Comparison of ENCODE assay signal across 8 cellular contexts in the genomic region with DNA sequence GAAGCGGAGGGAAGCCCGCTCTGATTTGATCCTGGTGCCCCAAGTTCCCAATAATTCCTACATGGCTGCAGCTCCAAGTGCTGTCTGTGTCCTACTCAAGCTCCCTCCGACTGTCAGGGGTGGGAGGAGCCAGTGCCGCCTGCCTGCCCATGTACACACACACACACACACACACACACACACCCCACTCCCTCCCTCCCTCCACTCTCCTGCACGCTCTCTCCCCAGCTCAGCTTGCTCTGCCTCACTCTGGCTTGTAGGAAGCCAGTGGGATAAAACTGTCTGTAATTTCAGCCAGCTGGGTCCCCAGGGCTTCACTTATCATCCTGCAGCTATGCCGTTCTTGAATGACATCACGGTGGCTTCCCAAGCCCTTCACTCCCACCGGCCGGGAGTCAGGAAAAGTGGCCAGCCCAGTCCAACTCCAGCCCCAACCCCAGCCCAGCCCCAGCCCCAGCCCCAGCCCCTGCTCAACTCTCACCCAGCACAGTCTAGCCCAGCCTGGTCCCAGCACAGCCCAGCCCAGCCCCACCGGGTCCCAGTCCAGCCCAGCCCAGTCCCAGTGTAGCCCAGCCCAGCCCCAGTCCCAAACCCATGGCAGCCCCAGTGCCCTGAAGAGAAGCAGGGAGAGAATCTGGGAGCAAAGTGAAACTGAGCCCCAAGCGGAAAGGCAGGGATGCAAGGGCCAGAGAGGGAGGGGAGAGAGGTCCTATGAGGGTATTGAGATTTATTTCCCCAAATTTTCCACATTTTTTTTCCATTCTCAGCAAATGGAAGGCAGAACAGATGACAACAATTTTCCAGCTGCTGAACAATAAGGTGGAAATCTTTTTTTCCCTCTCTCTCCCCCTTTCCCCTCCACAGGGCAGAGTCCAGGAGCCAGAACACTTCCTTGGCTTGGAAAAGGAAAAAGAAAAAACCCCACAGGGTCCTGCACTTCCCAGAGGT.
DNase-seq lines count a peak whose midpoint lies in the region; ATAC-seq, FAIRE-seq and TF ChIP-seq lines count a peak whose summit lies in the region.

No MANE protein-coding gene starts in this region.

- H3K4me1 ChIP-seq in HCT116 (ENCODE audit: control insufficient read depth in 1 of 2, insufficient read depth in 2 of 2, low read length in 2 of 2): peaks cover 0 to 2% of the 10 kb centered on the region in 2 experiments; a peak in 3 of 4 replicates
- peaks cover 16% of the 10 kb centered on the region for H3K4me1 ChIP-seq in astrocyte (ENCODE audit: insufficient read depth, low read length)

- H3K27me3 Mint-ChIP-seq in astrocyte (ENCODE audit: low read depth, unreplicated experiment): peaks cover 4% of the 10 kb centered on the region

- DNase-seq in HCT116 (ENCODE audit: low read depth, low spot score) (no peak), astrocyte (ENCODE audit: low read depth) (peak; percentile 78), inferior parietal cortex (ENCODE audit: extremely low spot score) (peak; percentile 20)
- DNase-seq in activated CD4-positive, alpha-beta T cell treated with anti-CD3 and anti-CD28 coated beads, Interleukin-2, amount 50 U/mL, for 48 hours: no peak

- RAD21 ChIA-PET in HCT116 (lab: Charles Lee; ENCODE audit: low non-redundant PET in 1 of 2, low total read pairs in 2 of 2, uncharacterized antibody in 2 of 2, unreplicated experiment in 2 of 2): no interaction called here

- POLR2A ChIA-PET in HCT116 (lab: Charles Lee): no interaction called here

- ATAC-seq in HCT116 (peak; percentile 64), HG02759 (IDR thresholded peaks at IDR 0.05; ENCODE audit: unreplicated experiment) (no peak), HG03571 (IDR thresholded peaks at IDR 0.05; ENCODE audit: unreplicated experiment) (no peak), HG02870 (IDR thresholded peaks at IDR 0.05; ENCODE audit: unreplicated experiment) (no peak)

- no peaks in the 10 kb centered on the region for H4K20me1 ChIP-seq in HCT116 (ENCODE audit: insufficient read depth)
- H4K20me1 ChIP-seq in astrocyte (ENCODE audit: insufficient read depth, low read length): peaks cover 95% of the 10 kb centered on the region

- no peak for TF ChIP-seq POLR2A in HCT116 (IDR thresholded peaks at IDR 0.05; ENCODE audit: borderline replicate concordance, extremely low read depth, insufficient read depth, insufficient read length)

- H3K27ac ChIP-seq in HCT116 (ENCODE audit: low read depth, low read length) (no peak overlapping the region), astrocyte (ENCODE audit: low read depth, low read length) (peak overlapping the region; percentile 86), skin epidermis (peak overlapping the region in 17 of 21 experiments; percentile 21 to 83 (median 66))

- peaks cover 36% of the 10 kb centered on the region for H3K36me3 Mint-ChIP-seq in astrocyte (ENCODE audit: low read depth, unreplicated experiment)

- H3K27me3 ChIP-seq in HCT116 (ENCODE audit: insufficient read depth, low read length) (no peaks in the 10 kb centered on the region), astrocyte (ENCODE audit: insufficient read depth, low read length) (no peaks in the 10 kb centered on the region)

- H3K9ac ChIP-seq in HCT116 (ENCODE audit: low read length): no peak overlapping the region
- H3K9ac ChIP-seq in astrocyte (ENCODE audit: low read length): peak overlapping the region; percentile 66

- no peaks in the 10 kb centered on the region for H3K9me3 Mint-ChIP-seq in astrocyte (ENCODE audit: unreplicated experiment)

- BruUV-seq in HCT116 (replicated peaks; lab: Mats Ljungman, UMichigan): no TSS peak

- H3K27ac Mint-ChIP-seq in astrocyte (ENCODE audit: unreplicated experiment): peak overlapping the region; percentile 69

- no peak overlapping the region for H3K4me3 Mint-ChIP-seq in astrocyte (ENCODE audit: unreplicated experiment)

- H3K4me3 ChIP-seq in HCT116 (replicated peaks in 1 of 2; ENCODE audit: low read depth in 1 of 2, low read length in 2 of 2) (no peak overlapping the region), astrocyte (ENCODE audit: insufficient read depth, low read depth, low read length) (no peak overlapping the region), skin epidermis (no peak overlapping the region)

- H3K36me3 ChIP-seq in HCT116 (ENCODE audit: control insufficient read depth in 1 of 2, insufficient read depth in 2 of 2, low read length in 2 of 2) (no peaks in the 10 kb centered on the region), astrocyte (ENCODE audit: insufficient read depth, low read length) (peaks cover 31% of the 10 kb centered on the region)

- TF ChIP-seq RAD21 in HCT116 (IDR thresholded peaks at IDR 0.05; ENCODE audit: low read depth): no peak

- CTCF ChIA-PET in HCT116 (lab: Charles Lee): no interaction called here

- H2AFZ ChIP-seq in HCT116 (ENCODE audit: low read depth, low read length, poor library complexity, severe bottlenecking) (no peak overlapping the region), astrocyte (ENCODE audit: low read depth, low read length) (peak overlapping the region; percentile 24)

- H3K79me2 ChIP-seq in HCT116 (ENCODE audit: insufficient read depth, low read length) (no peaks in the 10 kb centered on the region), astrocyte (ENCODE audit: insufficient read depth, low read length) (peaks cover 22% of the 10 kb centered on the region)

- FAIRE-seq in astrocyte (lab: Jason Lieb, UNC): peak; percentile 72

- TF ChIP-seq CTCF in HCT116 (IDR thresholded peaks at IDR 0.05 in 2 of 3, conservative IDR thresholded peaks at IDR 0.05 in 1 of 3; ENCODE audit: borderline replicate concordance in 1 of 3, insufficient read depth in 1 of 3, low read depth in 2 of 3, low read length in 2 of 3) (no peak), astrocyte (IDR thresholded peaks at IDR 0.05; ENCODE audit: insufficient read depth, low read depth, low read length) (no peak)

- no peaks in the 10 kb centered on the region for H3K9me2 ChIP-seq in HCT116 (ENCODE audit: insufficient read depth)

- peaks cover 39% of the 10 kb centered on the region for H3K4me1 Mint-ChIP-seq in astrocyte (ENCODE audit: low read depth, unreplicated experiment)

- H3K9me3 ChIP-seq in HCT116 (ENCODE audit: control insufficient read depth in 1 of 2, insufficient read depth in 1 of 2, low read depth in 1 of 2, low read length in 2 of 2): no peaks in the 10 kb centered on the region
- no peaks in the 10 kb centered on the region for H3K9me3 ChIP-seq in astrocyte (ENCODE audit: insufficient read depth, low read depth, low read length)

- intact Hi-C loops in HCT116 (cut with micrococcal nuclease): no loop called here

- H3K4me2 ChIP-seq in HCT116 (ENCODE audit: low read length) (no peak overlapping the region), astrocyte (ENCODE audit: low read length) (peak overlapping the region; percentile 77)

TF ChIP-seq in HCT116, 20 proteins besides CTCF, POLR2A, EP300 and RAD21:
- TF ChIP-seq ZFX (IDR thresholded peaks at IDR 0.05): no peak
- TF ChIP-seq, protein P1, sequence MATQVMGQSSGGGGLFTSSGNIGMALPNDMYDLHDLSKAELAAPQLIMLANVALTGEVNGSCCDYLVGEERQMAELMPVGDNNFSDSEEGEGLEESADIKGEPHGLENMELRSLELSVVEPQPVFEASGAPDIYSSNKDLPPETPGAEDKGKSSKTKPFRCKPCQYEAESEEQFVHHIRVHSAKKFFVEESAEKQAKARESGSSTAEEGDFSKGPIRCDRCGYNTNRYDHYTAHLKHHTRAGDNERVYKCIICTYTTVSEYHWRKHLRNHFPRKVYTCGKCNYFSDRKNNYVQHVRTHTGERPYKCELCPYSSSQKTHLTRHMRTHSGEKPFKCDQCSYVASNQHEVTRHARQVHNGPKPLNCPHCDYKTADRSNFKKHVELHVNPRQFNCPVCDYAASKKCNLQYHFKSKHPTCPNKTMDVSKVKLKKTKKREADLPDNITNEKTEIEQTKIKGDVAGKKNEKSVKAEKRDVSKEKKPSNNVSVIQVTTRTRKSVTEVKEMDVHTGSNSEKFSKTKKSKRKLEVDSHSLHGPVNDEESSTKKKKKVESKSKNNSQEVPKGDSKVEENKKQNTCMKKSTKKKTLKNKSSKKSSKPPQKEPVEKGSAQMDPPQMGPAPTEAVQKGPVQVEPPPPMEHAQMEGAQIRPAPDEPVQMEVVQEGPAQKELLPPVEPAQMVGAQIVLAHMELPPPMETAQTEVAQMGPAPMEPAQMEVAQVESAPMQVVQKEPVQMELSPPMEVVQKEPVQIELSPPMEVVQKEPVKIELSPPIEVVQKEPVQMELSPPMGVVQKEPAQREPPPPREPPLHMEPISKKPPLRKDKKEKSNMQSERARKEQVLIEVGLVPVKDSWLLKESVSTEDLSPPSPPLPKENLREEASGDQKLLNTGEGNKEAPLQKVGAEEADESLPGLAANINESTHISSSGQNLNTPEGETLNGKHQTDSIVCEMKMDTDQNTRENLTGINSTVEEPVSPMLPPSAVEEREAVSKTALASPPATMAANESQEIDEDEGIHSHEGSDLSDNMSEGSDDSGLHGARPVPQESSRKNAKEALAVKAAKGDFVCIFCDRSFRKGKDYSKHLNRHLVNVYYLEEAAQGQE (IDR thresholded peaks at IDR 0.05; ENCODE audit: low read depth): no peak
- TF ChIP-seq CEBPB (IDR thresholded peaks at IDR 0.05; ENCODE audit: low read depth): no peak
- no peak for TF ChIP-seq JUND (IDR thresholded peaks at IDR 0.05)
- no peak for TF ChIP-seq ELF1 (IDR thresholded peaks at IDR 0.05; ENCODE audit: borderline replicate concordance, low read depth)
- no peak for TF ChIP-seq TCF7L2 (IDR thresholded peaks at IDR 0.05; ENCODE audit: borderline replicate concordance, extremely low read depth, insufficient read depth, insufficient read length)

Comparison
In these comparisons a context has a peak if more than half of its experiments do, and no peak if none do; other contexts are left out.
1. DNase-seq: peak in astrocyte (single experiment) and inferior parietal cortex (single experiment); none in HCT116 (single experiment) and activated CD4-positive, alpha-beta T cell treated with anti-CD3 and anti-CD28 coated beads, Interleukin-2, amount 50 U/mL, for 48 hours (0 of 2).